Comparison of ENCODE assay signal across 2 cellular contexts in genomic region chr1:232416026-232416568, GRCh38.
TF ChIP-seq lines count a peak whose summit lies in the region.

No MANE protein-coding gene starts in this region.

TF ChIP-seq in IMR-90, 13 proteins besides CTCF, POLR2A, EP300 and RAD21 (continued from another document):
- TF ChIP-seq USF2 (IDR thresholded peaks at IDR 0.05; ENCODE audit: low read depth, low read length) (no peak), MAFK (IDR thresholded peaks at IDR 0.05; ENCODE audit: low read depth, low read length) (no peak), ELK1 (IDR thresholded peaks at IDR 0.05; ENCODE audit: borderline replicate concordance, low read depth, low read length) (no peak), SMC3 (IDR thresholded peaks at IDR 0.05; ENCODE audit: low read depth, low read length) (no peak), RCOR1 (IDR thresholded peaks at IDR 0.05; ENCODE audit: insufficient replicate concordance, low read length) (no peak), BHLHE40 (IDR thresholded peaks at IDR 0.05; ENCODE audit: low read depth, low read length) (no peak), CHD1 (IDR thresholded peaks at IDR 0.05; ENCODE audit: low read depth, low read length) (no peak), RFX5 (IDR thresholded peaks at IDR 0.05; ENCODE audit: low read depth, low read length) (no peak), FOS (IDR thresholded peaks at IDR 0.05; ENCODE audit: low read depth, low read length) (no peak), MAZ (IDR thresholded peaks at IDR 0.05; ENCODE audit: borderline replicate concordance, low read depth, low read length) (no peak), MXI1 (IDR thresholded peaks at IDR 0.05; ENCODE audit: borderline replicate concordance, low read depth, low read length) (no peak)

TF ChIP-seq in SK-N-SH, 30 proteins besides CTCF, POLR2A, EP300 and RAD21 (continued from another document):
- TF ChIP-seq PBX3 (IDR thresholded peaks at IDR 0.05) (no peak), EZH2phosphoT487 (IDR thresholded peaks at IDR 0.05; ENCODE audit: borderline replicate concordance, low read depth) (no peak), POLR2AphosphoS5 (IDR thresholded peaks at IDR 0.05; ENCODE audit: low read depth, low read length) (no peak), USF1 (IDR thresholded peaks at IDR 0.05; ENCODE audit: borderline replicate concordance, low read depth) (no peak), TCF12 (IDR thresholded peaks at IDR 0.05) (no peak), IRF3 (IDR thresholded peaks at IDR 0.05; ENCODE audit: low read depth, low read length) (no peak), SMC3 (IDR thresholded peaks at IDR 0.05; ENCODE audit: low read depth, low read length) (no peak), FOXJ3 (CRISPR knock-in tag; IDR thresholded peaks at IDR 0.05) (no peak), ZBTB33 (IDR thresholded peaks at IDR 0.05; ENCODE audit: borderline replicate concordance, low read depth) (no peak), YY1 (IDR thresholded peaks at IDR 0.05; ENCODE audit: low read depth) (no peak), TEAD4 (IDR thresholded peaks at IDR 0.05; ENCODE audit: borderline replicate concordance, insufficient read depth) (no peak), MEF2A (IDR thresholded peaks at IDR 0.05; ENCODE audit: borderline replicate concordance, low read depth) (no peak), REST (IDR thresholded peaks at IDR 0.05; ENCODE audit: low read depth, low read length) (no peak), RXRA (IDR thresholded peaks at IDR 0.05; ENCODE audit: borderline replicate concordance, low read depth) (no peak)
